18 cellular contexts compared by ENCODE assay signal in genomic region chr11:44767421-44767820, GRCh38. TPM values are rescaled to one million over a fixed set of nuclear protein-coding genes. Genes with fewer than 3 reads are reported as not detected.
DNase-seq lines count a peak whose midpoint lies in the region; ATAC-seq and TF ChIP-seq lines count a peak whose summit lies in the region.
"Had no signal": no experiment of that assay in that cellular context is flagged by ENCODE, and none has a peak within 500 bp of the region (broad histone marks: within the 10 kb centered on the region; RNA-seq: fewer than 3 reads in every experiment).

No MANE protein-coding gene starts in this region.

- peak; percentile 52 for DNase-seq in HS-27A (ENCODE audit: low read depth)
- peak; percentile 47 to 51 for DNase-seq in cardiac fibroblast (ENCODE audit: low read depth in 2 of 2)
- DNase-seq in left ventricle myocardium superior: no peak
- no peak for DNase-seq in sigmoid colon
- DNase-seq in putamen (ENCODE audit: low spot score): no peak
- DNase-seq in NCI-H1048 (lab: John Stamatoyannopoulos, UW): no peak
- DNase-seq in NOMO-1 (lab: John Stamatoyannopoulos, UW; ENCODE audit: unreplicated experiment in 2 of 2): no peak
- DNase-seq: activated CD4-positive, alpha-beta T cell treated with anti-CD3 and anti-CD28 coated beads, Interleukin-2, amount 50 U/mL, for 4 hours; activated naive CD8-positive, alpha-beta T cell treated with anti-CD3 and anti-CD28 coated beads, Interleukin-2, amount 10 ng/mL, durations not matched to agents 7 days and 5 days; activated T-cell treated with anti-CD3 and anti-CD28 coated beads, Interleukin-2, amount 50 U/mL, for 72 hours; Calu3; KG1; NCI-H1436; stimulated activated CD4-positive, alpha-beta T cell treated with anti-CD3 and anti-CD28 coated beads, Interleukin-12 subunit alpha, Interleukin-12 subunit beta, amount 100 ng/mL, for 4 hours had no signal

- no peak for TF ChIP-seq EP300 in sigmoid colon (IDR thresholded peaks at IDR 0.05)

- H3K36me3 ChIP-seq in sigmoid colon: peaks cover 0 to 10% (median 0%) of the 10 kb centered on the region in 4 donors

- H3K9me3 ChIP-seq in sigmoid colon: no peaks in the 10 kb centered on the region

- TF ChIP-seq CTCF in cardiac fibroblast (IDR thresholded peaks at IDR 0.05; ENCODE audit: low read depth, low read length) (no peak), sigmoid colon (IDR thresholded peaks at IDR 0.05) (no peak)

- no peaks in the 10 kb centered on the region for H3K27me3 ChIP-seq in sigmoid colon

- peak overlapping the region; percentile 82 to 91 (median 86) for H3K27ac ChIP-seq in sigmoid colon
- H3K27ac ChIP-seq: parathyroid adenoma had no signal

- ATAC-seq in left ventricle myocardium superior (peak; percentile 10), HG03342 (IDR thresholded peaks at IDR 0.05; ENCODE audit: unreplicated experiment) (no peak)
- ATAC-seq: activated T-cell treated with anti-CD3 and anti-CD28 coated beads, Interleukin-2, amount 50 U/mL, for 72 hours had no signal

- H3K4me3 ChIP-seq in cardiac fibroblast (replicated peaks in 1 of 2; ENCODE audit: low read depth in 2 of 2, low read length in 2 of 2): no peak overlapping the region
- H3K4me3 ChIP-seq in sigmoid colon: no peak overlapping the region

- no peak for TF ChIP-seq POLR2A in sigmoid colon (IDR thresholded peaks at IDR 0.05)

- WGBS in sigmoid colon, 2 donors: 79 to 82% methylated on average over 1 of the region's 1 CpG

- intact Hi-C loops in left ventricle myocardium superior (cut with micrococcal nuclease) (no loop called here), sigmoid colon (cut with DNase I) (no loop called here)

- peaks cover 0 to 66% (median 53%) of the 10 kb centered on the region in 4 donors for H3K4me1 ChIP-seq in sigmoid colon
- H3K4me1 ChIP-seq: parathyroid adenoma had no signal

RNA-seq across cellular contexts. Expression of gene TSPAN18, which starts 40.7 kb away (rescaled TPM):
- total RNA-seq in left ventricle myocardium superior (94.6 TPM), sigmoid colon (10 to 100 TPM; 13.8 to 75.3 (median 23.0) TPM)
- 1 to 10 TPM in 2 of 3 donors, under 1 TPM in 1; 0.23 to 8.0 (median 7.2) TPM for polyA plus RNA-seq in sigmoid colon
- total RNA-seq: Calu3, SK-MEL-5 had no signal
- polyA plus RNA-seq: keratinocyte had no signal

Comparison
In these comparisons a context has a peak if more than half of its experiments do, and no peak if none do; other contexts are left out.
1. DNase-seq: peak in HS-27A (single experiment) and cardiac fibroblast (2 of 2); none in left ventricle myocardium superior (single experiment), sigmoid colon (single experiment), putamen (single experiment), NCI-H1048 (single experiment) and NOMO-1 (0 of 2).